In genomic region chr6:2245103-2245953, GRCh38 we compare ENCODE assay signal across 8 cellular contexts.
DNase-seq lines count a peak whose midpoint lies in the region; ATAC-seq and TF ChIP-seq lines count a peak whose summit lies in the region.

GMDS (minus strand) TSS chr6:2245605.

- no peak for TF ChIP-seq CTCF in AG09319 (IDR thresholded peaks at IDR 0.05; ENCODE audit: low read depth, low read length)

- peak; percentile 76 for DNase-seq in AG09319 (ENCODE audit: extremely low read depth, low read depth)
- DNase-seq in NCI-H226 = peak; percentile 80
- peak; percentile 66 to 74 for DNase-seq in activated CD4-positive, alpha-beta T cell treated with anti-CD3 and anti-CD28 coated beads for 24 hours (ENCODE audit: low read depth in 2 of 2)
- DNase-seq in cerebellar nuclear complex (lab: John Stamatoyannopoulos, UW) = peak; percentile 15 to 43
- DNase-seq in kidney glomerular epithelial cell (lab: John Stamatoyannopoulos, UW) = peak; percentile 77
- DNase-seq in stimulated activated CD4-positive, alpha-beta T cell treated with anti-CD3 and anti-CD28 coated beads, Interleukin-15, amount 100 ng/mL, for 48 hours (ENCODE audit: low read depth in 2 of 2) = peak; percentile 46 to 72

- ATAC-seq in GM18909 (IDR thresholded peaks at IDR 0.05; ENCODE audit: poor library complexity, unreplicated experiment) (peak; percentile 93), HG03139 (IDR thresholded peaks at IDR 0.05; ENCODE audit: unreplicated experiment) (peak; percentile 91)

Comparison
In these comparisons a context has a peak if more than half of its experiments do, and no peak if none do; other contexts are left out.
1. Peak in every context shown above with its lines: DNase-seq and ATAC-seq.
2. DNase-seq: peak in every context shown above with its lines; median percentile 80 in NCI-H226; 77 in kidney glomerular epithelial cell; 76 in AG09319; 70 in activated CD4-positive, alpha-beta T cell treated with anti-CD3 and anti-CD28 coated beads for 24 hours; 59 in stimulated activated CD4-positive, alpha-beta T cell treated with anti-CD3 and anti-CD28 coated beads, Interleukin-15, amount 100 ng/mL, for 48 hours; 29 in cerebellar nuclear complex.